In the genomic region with DNA sequence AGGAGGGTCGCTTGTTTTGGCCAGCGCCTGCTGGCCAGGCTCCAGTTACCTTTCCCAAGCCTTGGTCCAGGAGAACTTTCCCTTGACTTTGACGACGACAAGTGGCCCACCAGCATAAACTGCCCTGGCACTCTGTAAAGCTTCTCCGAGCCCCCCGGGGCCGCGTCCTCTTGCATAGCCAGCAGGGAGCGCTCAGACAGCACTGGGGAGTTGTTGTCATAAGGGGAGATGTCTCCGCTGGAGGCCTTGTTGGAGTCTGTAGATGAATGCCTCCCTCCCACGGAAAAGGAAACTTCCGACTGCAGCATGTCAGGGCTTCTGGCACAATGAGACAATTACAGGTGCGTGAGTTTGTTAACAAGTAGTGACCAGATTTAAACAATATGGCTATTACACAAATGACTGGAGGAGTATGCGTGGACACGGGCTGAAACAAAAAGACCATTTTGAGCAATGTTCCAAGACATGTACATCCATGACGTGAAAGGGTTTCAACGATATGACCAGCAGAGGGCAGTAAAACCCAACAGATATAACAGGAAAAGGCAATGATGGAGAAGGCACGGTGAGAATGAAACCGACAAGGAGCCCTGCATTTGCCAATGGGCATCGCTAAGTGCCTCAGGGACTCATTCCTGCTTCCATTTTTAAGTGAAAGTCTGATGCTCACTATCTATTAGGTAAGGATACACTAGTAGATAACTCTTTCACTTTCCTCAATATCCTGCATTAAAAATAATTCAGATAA, we compare ENCODE assay signal across 8 cellular contexts. TPM values are rescaled to one million over a fixed set of nuclear protein-coding genes. Genes with fewer than 3 reads are reported as not detected.
DNase-seq lines count a peak whose midpoint lies in the region; ATAC-seq lines count a peak whose summit lies in the region.

No MANE protein-coding gene starts in this region.

- ATAC-seq in Right ventricle myocardium superior (ENCODE audit: poor library complexity) = peak; percentile 67
- peak; percentile 83 for ATAC-seq in HG02759 (IDR thresholded peaks at IDR 0.05; ENCODE audit: unreplicated experiment)
- ATAC-seq in T-helper 17 cell = peak; percentile 77

- peak overlapping the region; percentile 66 for H3K4me3 Mint-ChIP-seq in T-helper 17 cell

- no peak for DNase-seq in Right ventricle myocardium superior
- no peak for DNase-seq in cardiac septum (ENCODE audit: low spot score)
- peak; percentile 80 for DNase-seq in NCI-H146 (lab: John Stamatoyannopoulos, UW)
- DNase-seq in T-helper 17 cell = peak in 1 of 3 donors; percentile 15
- peak; percentile 41 to 86 for DNase-seq in T47D (ENCODE audit: low read depth in 1 of 2, low spot score in 1 of 2)
- peak; percentile 77 for DNase-seq in iris pigment epithelial cell (ENCODE audit: low read depth)
- peak; percentile 27 for DNase-seq in stimulated activated CD4-positive, alpha-beta T cell treated with anti-CD3 and anti-CD28 coated beads, Interleukin-1b, Interleukin-23, amount 100 ng/mL, for 48 hours

- H3K27ac Mint-ChIP-seq in T-helper 17 cell = no peak overlapping the region

- in situ Hi-C loops in T47D (cut with HindIII; ENCODE audit: low pct_unique_long_range_greater_than_20kb, low sequenced_read_pairs) = no loop called here

- intact Hi-C loops in Right ventricle myocardium superior (cut with DNase I) = loop anchor here (10.0 kb wide), 1 partner anchor 391 kb away; no protein-coding TSS in a partner anchor
- intact Hi-C loops in cardiac septum (cut with DNase I) = loop anchor here (5.0 to 10.0 kb wide), 4 partner anchors 241 to 621 kb away; no protein-coding TSS in a partner anchor

- peaks cover 5% of the 10 kb centered on the region for H3K27me3 Mint-ChIP-seq in T-helper 17 cell

- no peaks in the 10 kb centered on the region for H3K36me3 Mint-ChIP-seq in T-helper 17 cell (ENCODE audit: low read depth)

- H3K4me1 Mint-ChIP-seq in T-helper 17 cell = peaks cover 3% of the 10 kb centered on the region

- no peaks in the 10 kb centered on the region for H3K9me3 ChIP-seq in T-helper 17 cell (ENCODE audit: control insufficient read depth, low read length, poor library complexity, severe bottlenecking)

RNA-seq across cellular contexts. Expression of a gene that starts 33.0 kb away (rescaled TPM):
- 54.6 TPM for total RNA-seq in Right ventricle myocardium superior
- 56.0 TPM for total RNA-seq in cardiac septum
- 1 to 10 TPM; 7.1 to 7.6 TPM for total RNA-seq in T-helper 17 cell

Comparison
In these comparisons a context has a peak if more than half of its experiments do, and no peak if none do; other contexts are left out.
1. DNase-seq: peak in NCI-H146 (single experiment), T47D (2 of 2), iris pigment epithelial cell (single experiment) and stimulated activated CD4-positive, alpha-beta T cell treated with anti-CD3 and anti-CD28 coated beads, Interleukin-1b, Interleukin-23, amount 100 ng/mL, for 48 hours (single experiment); none in Right ventricle myocardium superior (single experiment) and cardiac septum (single experiment).
2. Peak in every context shown above with its lines, with median percentiles within 50 percentile points of each other: ATAC-seq.